Comparison of ENCODE assay signal across 9 cellular contexts in the genomic region with DNA sequence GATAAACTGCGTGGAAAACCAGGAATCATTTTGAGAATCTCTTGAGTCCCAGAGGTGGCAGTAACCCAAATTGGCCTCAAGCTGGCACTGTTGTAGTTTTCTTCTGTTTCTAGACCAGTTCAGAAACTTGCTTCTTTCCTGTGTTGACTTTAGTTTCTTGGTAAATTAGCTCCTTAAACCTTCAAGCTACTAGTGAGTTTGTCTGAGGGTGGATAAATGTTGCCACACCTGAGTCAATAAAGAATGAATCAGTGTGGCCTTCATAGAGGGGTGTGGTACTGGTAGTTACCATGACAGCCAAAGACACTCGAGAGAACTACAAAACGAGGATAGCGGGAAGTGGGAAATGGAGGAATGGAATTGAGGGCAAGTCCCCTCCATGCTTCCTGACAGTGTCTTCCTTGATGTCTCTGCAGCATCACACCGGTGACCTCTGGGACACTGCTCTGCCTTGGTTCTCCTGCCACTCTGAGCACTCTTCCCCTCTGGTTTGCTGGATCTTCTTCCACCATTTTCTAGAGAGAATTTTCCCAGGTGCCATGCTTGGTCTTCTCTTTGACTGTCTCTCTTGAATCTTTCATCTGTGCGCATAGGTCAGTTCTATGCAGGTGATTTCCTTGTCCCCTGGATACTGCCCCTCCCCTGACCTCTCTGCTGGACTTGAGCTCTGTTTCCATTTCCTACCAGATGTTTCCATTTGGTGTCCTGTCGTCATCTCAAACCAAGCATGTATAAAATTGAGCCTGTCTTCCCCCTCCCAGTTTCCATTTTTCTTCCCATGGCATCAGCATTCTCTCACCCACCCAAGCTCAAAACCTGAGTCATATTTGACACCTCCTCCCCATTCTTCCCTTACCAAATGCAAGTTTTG. TPM values are rescaled to one million over a fixed set of nuclear protein-coding genes. Genes with fewer than 3 reads are reported as not detected.
A peak's percentile ranks its signal among the peaks of the same experiment; 100 is the strongest.
DNase-seq lines count a peak whose midpoint lies in the region; ATAC-seq and TF ChIP-seq lines count a peak whose summit lies in the region.
"Had no signal": no experiment of that assay in that cellular context is flagged by ENCODE, and none has a peak within 500 bp of the region (broad histone marks: within the 10 kb centered on the region; RNA-seq: fewer than 3 reads in every experiment).

No MANE protein-coding gene starts in this region.

- 56% methylated on average over 7 of the region's 7 CpGs for WGBS in hepatocyte (ENCODE audit: low lambda C conversion rate, missing lambda C conversion rate)
- WGBS in thyroid gland, 2 donors, result 61 to 62% methylated on average over 7 of the region's 7 CpGs
- WGBS in lower leg skin, 2 donors, result 49 to 50% methylated on average over 7 of the region's 7 CpGs

- CTCF ChIA-PET in activated CD8-positive, alpha-beta T cell treated with anti-CD3 and anti-CD28 coated beads for 36 hours (lab: Charles Lee), result interaction anchor here (0.6 to 7.0 kb wide), 44 partner anchors 9 to 346 kb away, joined by 3 to 109 read pairs (median 5); a partner anchor contains a TSS

- H4K20me1 ChIP-seq in hepatocyte (ENCODE audit: insufficient read depth, poor library complexity, severe bottlenecking), result no peaks in the 10 kb centered on the region
- H4K20me1 ChIP-seq: BLaER1 had no signal

- H3K4me1 ChIP-seq in hepatocyte (ENCODE audit: insufficient read depth) (peaks cover 10% of the 10 kb centered on the region), thyroid gland (peaks cover 7 to 16% of the 10 kb centered on the region in 2 donors)

- H3K4me3 Mint-ChIP-seq in activated CD8-positive, alpha-beta T cell treated with anti-CD3 and anti-CD28 coated beads for 36 hours, result no peak overlapping the region

- POLR2A ChIA-PET in activated CD8-positive, alpha-beta T cell treated with anti-CD3 and anti-CD28 coated beads for 36 hours (lab: Charles Lee), result interaction anchor here (0.6 to 2.1 kb wide), 7 partner anchors 23 to 119 kb away, joined by 3 to 8 read pairs (median 4); a partner anchor contains a TSS

- no peaks in the 10 kb centered on the region for H3K9me3 ChIP-seq in hepatocyte (ENCODE audit: low read depth)
- H3K9me3 ChIP-seq in thyroid gland, result no peaks in the 10 kb centered on the region

- H3K4me1 Mint-ChIP-seq in activated CD8-positive, alpha-beta T cell treated with anti-CD3 and anti-CD28 coated beads for 36 hours (ENCODE audit: low read depth), result peaks cover 44% of the 10 kb centered on the region

- DNase-seq in NCI-H1417 (lab: John Stamatoyannopoulos, UW) (peak; percentile 24 to 53 (median 24)), NCI-H1417 treated with DMSO at 0.1 percent for 48 hours (lab: John Stamatoyannopoulos, UW) (no peak), HT1080 (ENCODE audit: low read depth) (peak; percentile 72), hepatocyte (ENCODE audit: low spot score) (peak; percentile 78), thyroid gland (peak; percentile 54 to 58), NCI-H526 treated with DMSO at 0.1 percent for 48 hours (lab: John Stamatoyannopoulos, UW) (no peak), lower leg skin (ENCODE audit: low spot score in 2 of 2) (no peak)
- peak; percentile 41 for DNase-seq in activated CD8-positive, alpha-beta T cell treated with anti-CD3 and anti-CD28 coated beads for 36 hours

- H3K9me3 Mint-ChIP-seq in activated CD8-positive, alpha-beta T cell treated with anti-CD3 and anti-CD28 coated beads for 36 hours, result no peaks in the 10 kb centered on the region

- H3K27ac ChIP-seq in hepatocyte (peak overlapping the region; percentile 74), thyroid gland (peak overlapping the region in 1 of 3 donors; percentile 3)
- H3K27ac ChIP-seq: BLaER1 had no signal

- no peak overlapping the region for H3K4me2 ChIP-seq in hepatocyte

- intact Hi-C loops in activated CD8-positive, alpha-beta T cell treated with anti-CD3 and anti-CD28 coated beads for 36 hours (cut with micrococcal nuclease), result no loop called here
- intact Hi-C loops in thyroid gland (cut with DNase I), result loop anchor here (5.0 kb wide), 1 partner anchor 36 kb away; no protein-coding TSS in a partner anchor
- intact Hi-C loops in lower leg skin (cut with DNase I; ENCODE audit: low total_unique reads), result no loop called here

- peak overlapping the region; percentile 89 for H3K27ac Mint-ChIP-seq in activated CD8-positive, alpha-beta T cell treated with anti-CD3 and anti-CD28 coated beads for 36 hours

- H3K36me3 ChIP-seq in hepatocyte (replicated peaks; ENCODE audit: insufficient read depth, low read depth) (no peaks in the 10 kb centered on the region), thyroid gland (no peaks in the 10 kb centered on the region)
- H3K36me3 ChIP-seq: BLaER1 had no signal

- H2AFZ ChIP-seq in hepatocyte, result no peak overlapping the region

- peaks cover 2% of the 10 kb centered on the region for H3K79me2 ChIP-seq in hepatocyte

- H3K36me3 Mint-ChIP-seq in activated CD8-positive, alpha-beta T cell treated with anti-CD3 and anti-CD28 coated beads for 36 hours (ENCODE audit: low read depth), result peaks cover 3% of the 10 kb centered on the region

- H3K4me3 ChIP-seq in hepatocyte, result no peak overlapping the region
- H3K4me3 ChIP-seq in thyroid gland (replicated peaks in 1 of 3), result no peak overlapping the region
- H3K4me3 ChIP-seq in lower leg skin (ENCODE audit: low read depth, poor library complexity, severe bottlenecking), result no peak overlapping the region
- H3K4me3 ChIP-seq: BLaER1 had no signal

- TF ChIP-seq POLR2A in thyroid gland (IDR thresholded peaks at IDR 0.05), result no peak
- TF ChIP-seq POLR2A in lower leg skin (IDR thresholded peaks at IDR 0.05), result no peak

- peak; percentile 80 for ATAC-seq in activated CD8-positive, alpha-beta T cell treated with anti-CD3 and anti-CD28 coated beads for 36 hours

- no peaks in the 10 kb centered on the region for H3K27me3 Mint-ChIP-seq in activated CD8-positive, alpha-beta T cell treated with anti-CD3 and anti-CD28 coated beads for 36 hours

- no peaks in the 10 kb centered on the region for H3K27me3 ChIP-seq in hepatocyte
- no peaks in the 10 kb centered on the region for H3K27me3 ChIP-seq in thyroid gland
- H3K27me3 ChIP-seq: BLaER1 had no signal

- TF ChIP-seq CTCF in activated CD8-positive, alpha-beta T cell treated with anti-CD3 and anti-CD28 coated beads for 36 hours (IDR thresholded peaks at IDR 0.05), result peak; percentile 87
- TF ChIP-seq CTCF in hepatocyte (IDR thresholded peaks at IDR 0.05; ENCODE audit: poor library complexity) (peak; percentile 73), thyroid gland (IDR thresholded peaks at IDR 0.05) (peak in 5 of 6 experiments; percentile 35 to 67 (median 65)), lower leg skin (IDR thresholded peaks at IDR 0.05) (no peak)

- no peaks in the 10 kb centered on the region for H3K9me2 ChIP-seq in hepatocyte (replicated peaks; ENCODE audit: insufficient read depth)

RNA-seq across cellular contexts. Expression of a gene that starts 7.2 kb away (rescaled TPM):
- 34.5 and 39.4 TPM in 2 replicates for total RNA-seq in HT1080 (2014; rRNA removed; shearing (Covaris generic))
- 145 and 162 TPM in 2 replicates for polyA plus RNA-seq in HT1080 (2015; cell fraction: cytosol; rRNA removed)
- polyA plus RNA-seq in HT1080 (2015; cell fraction: nucleus; rRNA removed), result 117 and 132 TPM in 2 replicates
- 10 to 100 TPM; 34.1 to 36.1 TPM for total RNA-seq in activated CD8-positive, alpha-beta T cell treated with anti-CD3 and anti-CD28 coated beads for 36 hours
- total RNA-seq in hepatocyte (69.8 and 74.4 TPM in 2 replicates), thyroid gland (100 to 1,000 TPM in 1 of 4 donors, 10 to 100 TPM in 3; 38.6 to 105 (median 60.6) TPM), lower leg skin (100 to 1,000 TPM in 1 of 4 donors, 10 to 100 TPM in 3; 82.3 to 126 (median 86.4) TPM)
- polyA plus RNA-seq in hepatocyte, result 97.4 and 117 TPM in 2 replicates

RNA-seq across cellular contexts. Expression of a gene that starts 27.2 kb away (rescaled TPM):
- 7.5 and 9.3 TPM in 2 replicates for total RNA-seq in HT1080 (2014; rRNA removed; shearing (Covaris generic))
- polyA plus RNA-seq in HT1080 (2015; cell fraction: cytosol; rRNA removed), result 11.7 and 14.8 TPM in 2 replicates
- 16.7 and 20.7 TPM in 2 replicates for polyA plus RNA-seq in HT1080 (2015; cell fraction: nucleus; rRNA removed)
- total RNA-seq in activated CD8-positive, alpha-beta T cell treated with anti-CD3 and anti-CD28 coated beads for 36 hours, result under 1 TPM; 0.79 to 0.81 TPM
- 5.5 and 13.2 TPM in 2 replicates for total RNA-seq in hepatocyte
- 6.5 and 9.4 TPM in 2 replicates for polyA plus RNA-seq in hepatocyte
- total RNA-seq in thyroid gland, result 1 to 10 TPM; 4.3 to 9.4 (median 6.9) TPM
- 1 to 10 TPM; 2.2 to 3.3 (median 2.5) TPM for total RNA-seq in lower leg skin

RNA-seq across cellular contexts. Expression of a gene that starts 42.9 kb away (rescaled TPM):
- 2.2 and 2.9 TPM in 2 replicates for total RNA-seq in HT1080 (2014; rRNA removed; shearing (Covaris generic))
- 10.4 and 11.7 TPM in 2 replicates for polyA plus RNA-seq in HT1080 (2015; cell fraction: cytosol; rRNA removed)
- polyA plus RNA-seq in HT1080 (2015; cell fraction: nucleus; rRNA removed), result 40.8 and 46.7 TPM in 2 replicates
- 1 to 10 TPM; 7.4 to 9.1 TPM for total RNA-seq in activated CD8-positive, alpha-beta T cell treated with anti-CD3 and anti-CD28 coated beads for 36 hours
- total RNA-seq in hepatocyte (27.7 and 29.7 TPM in 2 replicates), thyroid gland (10 to 100 TPM; 50.5 to 59.9 (median 54.4) TPM), lower leg skin (10 to 100 TPM; 58.6 to 71.0 (median 62.0) TPM)
- polyA plus RNA-seq in hepatocyte, result 49.5 and 66.4 TPM in 2 replicates

RNA-seq across cellular contexts. Expression of a gene that starts 45.6 kb away (rescaled TPM):
- total RNA-seq in HT1080 (2014; rRNA removed; shearing (Covaris generic)), result 6.5 and 11.7 TPM in 2 replicates
- polyA plus RNA-seq in HT1080 (2015; cell fraction: cytosol; rRNA removed), result 6.6 and 8.1 TPM in 2 replicates
- 32.9 and 36.8 TPM in 2 replicates for polyA plus RNA-seq in HT1080 (2015; cell fraction: nucleus; rRNA removed)
- total RNA-seq in activated CD8-positive, alpha-beta T cell treated with anti-CD3 and anti-CD28 coated beads for 36 hours, result 10 to 100 TPM; 29.7 to 30.6 TPM
- total RNA-seq in hepatocyte (17.3 and 24.0 TPM in 2 replicates), thyroid gland (10 to 100 TPM; 22.7 to 38.0 (median 31.0) TPM), lower leg skin (10 to 100 TPM; 24.9 to 28.5 (median 27.2) TPM)
- polyA plus RNA-seq in hepatocyte, result 20.2 and 25.0 TPM in 2 replicates

RNA-seq across cellular contexts. Expression of a gene that starts 55.5 kb away (rescaled TPM):
- total RNA-seq in HT1080 (2014; rRNA removed; shearing (Covaris generic)), result 324 and 339 TPM in 2 replicates
- polyA plus RNA-seq in HT1080 (2015; cell fraction: cytosol; rRNA removed), result 173 and 190 TPM in 2 replicates
- polyA plus RNA-seq in HT1080 (2015; cell fraction: nucleus; rRNA removed), result 94.2 and 99.1 TPM in 2 replicates
- total RNA-seq in activated CD8-positive, alpha-beta T cell treated with anti-CD3 and anti-CD28 coated beads for 36 hours, result 100 to 1,000 TPM; 249 to 258 TPM
- total RNA-seq in hepatocyte, result 146 and 152 TPM in 2 replicates
- polyA plus RNA-seq in hepatocyte, result 242 TPM in 2 replicates
- 100 to 1,000 TPM; 164 to 216 (median 191) TPM for total RNA-seq in thyroid gland
- 100 to 1,000 TPM; 101 to 160 (median 143) TPM for total RNA-seq in lower leg skin

Comparison
In these comparisons a context has a peak if more than half of its experiments do, and no peak if none do; other contexts are left out.
1. DNase-seq: peak in NCI-H1417 (3 of 3), HT1080 (single experiment), activated CD8-positive, alpha-beta T cell treated with anti-CD3 and anti-CD28 coated beads for 36 hours (single experiment), hepatocyte (single experiment) and thyroid gland (2 of 2); none in NCI-H1417 treated with DMSO at 0.1 percent for 48 hours (single experiment), NCI-H526 treated with DMSO at 0.1 percent for 48 hours (single experiment) and lower leg skin (0 of 2).
2. CTCF ChIP-seq: peak in activated CD8-positive, alpha-beta T cell treated with anti-CD3 and anti-CD28 coated beads for 36 hours (single experiment), hepatocyte (single experiment) and thyroid gland (5 of 6); none in lower leg skin (0 of 3).